8 cellular contexts compared by ENCODE assay signal in the genomic region with DNA sequence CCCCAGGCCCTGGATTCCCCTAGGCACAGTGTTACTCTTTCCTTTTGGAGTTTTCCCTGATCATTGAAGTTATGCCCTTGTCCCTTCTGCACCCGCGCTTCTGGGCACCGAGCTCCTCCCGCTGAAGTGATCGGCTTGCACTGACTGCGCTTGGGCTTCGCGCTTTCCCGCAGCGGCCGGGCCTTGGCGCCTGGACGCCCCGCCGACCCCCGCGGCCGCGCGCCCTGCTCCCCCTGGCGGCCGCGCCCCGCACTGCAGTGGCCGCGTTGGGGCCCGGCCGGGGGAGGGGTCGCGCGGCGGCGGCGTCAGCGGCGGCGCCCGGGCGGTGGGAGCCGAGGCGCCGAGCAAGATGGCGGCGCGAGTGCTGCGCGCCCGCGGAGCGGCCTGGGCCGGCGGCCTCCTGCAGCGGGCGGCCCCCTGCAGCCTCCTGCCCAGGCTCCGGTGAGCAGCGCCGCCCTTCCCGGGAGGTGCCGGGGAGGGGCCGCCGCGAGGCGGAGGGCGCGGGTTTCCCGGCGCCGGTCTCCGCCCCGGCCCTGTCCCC. TPM values are rescaled to one million over a fixed set of nuclear protein-coding genes. Genes with fewer than 3 reads are reported as not detected.
A peak's percentile ranks its signal among the peaks of the same experiment; 100 is the strongest.
DNase-seq lines count a peak whose midpoint lies in the region; ATAC-seq and TF ChIP-seq lines count a peak whose summit lies in the region.

Gene NIPSNAP2, plus strand, starts transcription at position 325 of the 541 bp plus-strand sequence. Its CDS starts 25 bp downstream, at position 350.

- peaks cover 0 to 2% (median 0%) of the 10 kb centered on the region in 8 donors for H3K9me3 Mint-ChIP-seq in CD4-positive, alpha-beta memory T cell

- intact Hi-C loops in CD4-positive, alpha-beta memory T cell (cut with micrococcal nuclease) = loop anchor here (1.0 to 10.0 kb wide), 3 partner anchors 13 to 500 kb away; partner anchors contain the start of gene MRPS17

- no peaks in the 10 kb centered on the region for H3K9me3 ChIP-seq in CD4-positive, alpha-beta memory T cell (ENCODE audit: control insufficient read depth in 1 of 2, low read length in 2 of 2)
- no peaks in the 10 kb centered on the region for H3K9me3 ChIP-seq in mucosa of rectum (ENCODE audit: control insufficient read depth in 2 of 2, low read length in 2 of 2)

- H3K27me3 Mint-ChIP-seq in CD4-positive, alpha-beta memory T cell = no peaks in the 10 kb centered on the region

- no peaks in the 10 kb centered on the region for H3K36me3 ChIP-seq in CD4-positive, alpha-beta memory T cell (ENCODE audit: insufficient read depth, low read length)
- H3K36me3 ChIP-seq in mucosa of rectum (ENCODE audit: control insufficient read depth in 2 of 2, insufficient read depth in 2 of 2, low read length in 2 of 2) = peaks cover 0 to 5% of the 10 kb centered on the region in 2 donors

- CTCF ChIA-PET in CD4-positive, alpha-beta memory T cell (lab: Charles Lee; ENCODE audit: partially characterized antibody) = interaction anchor here (0.6 to 4.3 kb wide), 17 partner anchors 8 to 1221 kb away, joined by 3 to 25 read pairs (median 4); partner anchors contain the start of gene ZNF713

- TF ChIP-seq CTCF in epithelial cell of esophagus (IDR thresholded peaks at IDR 0.05; ENCODE audit: insufficient read depth, low read depth, low read length, missing control alignments) = peak; percentile 19

- POLR2A ChIA-PET in CD4-positive, alpha-beta memory T cell (lab: Charles Lee; ENCODE audit: partially characterized antibody) = interaction anchor here (0.6 to 1.8 kb wide), 15 partner anchors 9 to 1205 kb away, joined by 3 to 8 read pairs (median 4); partner anchors contain the start of genes CHCHD2, NUPR2, SEC61G and SUMF2

- H3K27ac ChIP-seq in CD4-positive, alpha-beta memory T cell (ENCODE audit: low read depth, low read length) = peak within 1 kb of the TSS; percentile 76
- peak within 1 kb of the TSS; percentile 93 to 94 for H3K27ac ChIP-seq in mucosa of rectum (ENCODE audit: low read depth in 2 of 2, low read length in 2 of 2)

- H3K4me3 Mint-ChIP-seq in CD4-positive, alpha-beta memory T cell = peak within 1 kb of the TSS; percentile 82 to 90 (median 86)

- ATAC-seq in HG03378 (IDR thresholded peaks at IDR 0.05; ENCODE audit: unreplicated experiment) = peak; percentile 47

- H3K4me3 ChIP-seq in CD4-positive, alpha-beta memory T cell (ENCODE audit: low read length in 2 of 2) = peak within 1 kb of the TSS; percentile 42 to 62
- H3K4me3 ChIP-seq in epithelial cell of esophagus (ENCODE audit: low read length) = peak within 1 kb of the TSS; percentile 55
- H3K4me3 ChIP-seq in mucosa of rectum (ENCODE audit: low read length in 2 of 2) = peak within 1 kb of the TSS; percentile 86 to 87

- DNase-seq in CD4-positive, alpha-beta memory T cell = peak in 4 of 5 donors; percentile 64 to 77 (median 68)
- DNase-seq in NCI-H82 (lab: John Stamatoyannopoulos, UW) (peak; percentile 72), activated T-cell treated with anti-CD3 and anti-CD28 coated beads for 1 hour (ENCODE audit: low read depth) (peak; percentile 42), epithelial cell of esophagus (ENCODE audit: low read depth) (peak; percentile 34)
- peak; percentile 29 for DNase-seq in stimulated activated CD8-positive, alpha-beta memory T cell treated with anti-CD3 and anti-CD28 coated beads, Interleukin-7, amount 100 ng/mL, for 24 hours (ENCODE audit: low read depth)

- H3K4me1 ChIP-seq in CD4-positive, alpha-beta memory T cell (ENCODE audit: insufficient read depth, low read length) = peaks cover 17% of the 10 kb centered on the region
- peaks cover 4 to 10% of the 10 kb centered on the region in 2 donors for H3K4me1 ChIP-seq in mucosa of rectum (ENCODE audit: control insufficient read depth in 2 of 2, insufficient read depth in 2 of 2, low read length in 2 of 2)

- peaks cover 28 to 47% (median 31%) of the 10 kb centered on the region in 4 donors for H3K4me1 Mint-ChIP-seq in CD4-positive, alpha-beta memory T cell

- peak; percentile 83 for TF ChIP-seq POLR2A in GM19193 (IDR thresholded peaks at IDR 0.05; ENCODE audit: extremely low read depth, insufficient read depth, insufficient read length)

- H3K27ac Mint-ChIP-seq in CD4-positive, alpha-beta memory T cell = peak within 1 kb of the TSS; percentile 89 to 94 (median 94)

- H3K27me3 ChIP-seq in CD4-positive, alpha-beta memory T cell (ENCODE audit: insufficient read depth, low read length) = no peaks in the 10 kb centered on the region
- H3K27me3 ChIP-seq in mucosa of rectum (ENCODE audit: control insufficient read depth in 2 of 2, insufficient read depth in 2 of 2, low read length in 2 of 2) = no peaks in the 10 kb centered on the region

- H3K9ac ChIP-seq in mucosa of rectum (ENCODE audit: low read depth in 1 of 2, low read length in 2 of 2) = peak within 1 kb of the TSS; percentile 84 to 90

- H3K36me3 Mint-ChIP-seq in CD4-positive, alpha-beta memory T cell = peaks cover 1 to 5% of the 10 kb centered on the region in 2 donors

RNA-seq across cellular contexts. Expression of gene NIPSNAP2, which starts in this region (rescaled TPM):
- total RNA-seq in CD4-positive, alpha-beta memory T cell = 10 to 100 TPM; 29.0 to 33.3 TPM
- 10 to 100 TPM; 43.0 to 94.3 TPM for polyA plus RNA-seq in CD4-positive, alpha-beta memory T cell

Comparison
In these comparisons a context has a peak if more than half of its experiments do, and no peak if none do; other contexts are left out.
1. Peak in every context shown above with its lines: DNase-seq, ATAC-seq, H3K4me3 ChIP-seq and H3K27ac ChIP-seq.